15 cellular contexts compared by ENCODE assay signal in the genomic region with DNA sequence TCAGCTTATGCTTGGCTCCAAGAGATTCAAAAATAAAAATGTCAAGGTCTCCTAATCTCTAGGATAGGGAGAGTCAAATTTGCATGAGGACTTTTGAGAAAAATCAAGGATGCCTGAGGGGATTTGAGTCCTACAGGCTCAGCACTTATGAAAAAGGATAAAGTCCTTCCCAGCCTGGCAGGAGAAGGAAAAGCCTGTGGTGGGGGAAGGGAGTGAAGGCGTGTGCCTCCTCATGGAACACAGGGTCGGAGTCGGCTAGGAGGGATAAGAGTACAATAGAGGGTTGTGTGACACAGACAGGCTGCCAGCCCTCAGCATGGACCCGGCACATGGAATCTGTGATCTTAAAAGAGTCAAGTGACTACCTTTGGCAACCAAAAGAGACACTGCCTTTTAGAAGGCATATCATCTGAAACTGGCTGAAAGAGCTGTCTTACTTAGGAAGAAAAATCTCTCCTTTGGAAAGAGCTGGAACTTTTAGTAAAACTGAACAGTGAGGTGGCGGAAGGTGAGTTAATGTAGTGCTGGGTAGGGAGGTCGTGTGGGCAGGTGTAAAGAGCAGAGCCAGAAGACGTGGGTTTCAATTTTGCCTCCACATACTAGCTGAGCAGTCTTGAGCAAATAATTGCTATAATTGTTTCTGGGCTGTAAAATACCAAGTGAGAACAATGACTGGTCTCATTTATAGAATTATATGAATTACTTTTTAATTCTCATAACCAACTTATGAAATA. TPM values are rescaled to one million over a fixed set of nuclear protein-coding genes. Genes with fewer than 3 reads are reported as not detected.
DNase-seq lines count a peak whose midpoint lies in the region; ATAC-seq, FAIRE-seq and TF ChIP-seq lines count a peak whose summit lies in the region.
"Had no signal": no experiment of that assay in that cellular context is flagged by ENCODE, and none has a peak within 500 bp of the region (broad histone marks: within the 10 kb centered on the region; RNA-seq: fewer than 3 reads in every experiment).

No MANE protein-coding gene starts in this region.

- H3K27me3 Mint-ChIP-seq in endodermal cell (ENCODE audit: insufficient read depth), result no peaks in the 10 kb centered on the region
- H3K27me3 Mint-ChIP-seq in neural crest cell (ENCODE audit: low read depth), result no peaks in the 10 kb centered on the region

- 49 to 65% methylated on average over 5 to 7 of the region's 7 CpGs for WGBS in endodermal cell (ENCODE audit: insufficient coverage in 1 of 2, insufficient read length in 1 of 2), 2 experiments

- TF ChIP-seq CTCF in endodermal cell (conservative IDR thresholded peaks at IDR 0.05) (no peak), neural crest cell (conservative IDR thresholded peaks at IDR 0.05) (no peak)

- no peaks in the 10 kb centered on the region for H3K36me3 Mint-ChIP-seq in endodermal cell (ENCODE audit: low read depth)
- H3K36me3 Mint-ChIP-seq in neural crest cell (ENCODE audit: low read depth), result no peaks in the 10 kb centered on the region

- no peaks in the 10 kb centered on the region for H3K36me3 ChIP-seq in endodermal cell (ENCODE audit: control insufficient read depth, insufficient read depth, low read length)

- H3K9me3 Mint-ChIP-seq in endodermal cell, result no peaks in the 10 kb centered on the region
- H3K9me3 Mint-ChIP-seq in neural crest cell, result no peaks in the 10 kb centered on the region
- H3K9me3 Mint-ChIP-seq: activated naive CD4-positive, alpha-beta T cell treated with anti-CD3 and anti-CD28 coated beads for 36 hours; T-helper 2 cell treated with Interferon-gamma antibody and Interleukin-4, amounts not matched to agents 5 μg/mL and 100 μg/mL, for 36 hours had no signal

- H3K4me3 ChIP-seq in endodermal cell (ENCODE audit: low read length), result no peak overlapping the region
- H3K4me3 ChIP-seq: skin epidermis had no signal

- H3K27ac Mint-ChIP-seq in endodermal cell (no peak overlapping the region), neural crest cell (ENCODE audit: unreplicated experiment) (peak overlapping the region; percentile 67)
- H3K27ac Mint-ChIP-seq: activated CD8-positive, alpha-beta T cell treated with anti-CD3 and anti-CD28 coated beads, Interleukin-2, amount 10 ng/mL, durations not matched to agents 7 days and 5 days; activated naive CD4-positive, alpha-beta T cell treated with anti-CD3 and anti-CD28 coated beads for 36 hours; T-helper 2 cell treated with Interferon-gamma antibody and Interleukin-4, amounts not matched to agents 5 μg/mL and 100 μg/mL, for 36 hours had no signal

- H3K9ac ChIP-seq in endodermal cell (ENCODE audit: extremely low read depth, low read length, poor library complexity, severe bottlenecking), result no peak overlapping the region

- no peaks in the 10 kb centered on the region for H3K27me3 ChIP-seq in endodermal cell (ENCODE audit: control insufficient read depth, insufficient read depth, low read length, poor library complexity, severe bottlenecking)

- no peak for TF ChIP-seq POLR2A in GM12892 (IDR thresholded peaks at IDR 0.05; ENCODE audit: low read depth, low read length)

- H3K4me1 Mint-ChIP-seq in endodermal cell, result peaks cover 17% of the 10 kb centered on the region
- peaks cover 32% of the 10 kb centered on the region for H3K4me1 Mint-ChIP-seq in neural crest cell

- no peaks in the 10 kb centered on the region for H3K9me3 ChIP-seq in endodermal cell (ENCODE audit: control insufficient read depth, low read length)

- H3K4me1 ChIP-seq in endodermal cell (ENCODE audit: control insufficient read depth, insufficient read depth, low read length), result peaks cover 16% of the 10 kb centered on the region

- ATAC-seq in HG03139 (IDR thresholded peaks at IDR 0.05; ENCODE audit: unreplicated experiment), result no peak
- ATAC-seq: activated CD8-positive, alpha-beta T cell treated with anti-CD3 and anti-CD28 coated beads, Interleukin-2, amount 10 ng/mL, durations not matched to agents 7 days and 5 days had no signal

- DNase-seq in GM12892 (ENCODE audit: insufficient read length) (no peak), NCI-H69 (lab: John Stamatoyannopoulos, UW) (peak; percentile 72), endodermal cell (peak; percentile 63), neural crest cell (ENCODE audit: low read depth, low spot score) (peak; percentile 27), RCC 7860 (ENCODE audit: low spot score) (no peak), ureter (ENCODE audit: low spot score) (no peak)
- no peak for DNase-seq in stimulated activated CD4-positive, alpha-beta T cell treated with anti-CD3 and anti-CD28 coated beads, Interleukin-4, amount 100 ng/mL, for 1 hour
- DNase-seq: activated CD8-positive, alpha-beta T cell treated with anti-CD3 and anti-CD28 coated beads, Interleukin-2, amount 10 ng/mL, durations not matched to agents 7 days and 5 days; activated naive CD4-positive, alpha-beta T cell treated with anti-CD3 and anti-CD28 coated beads for 36 hours; KBM-7; NCI-H187 treated with DMSO at 0.1 percent for 48 hours; OCI-M1 had no signal

- H3K4me3 Mint-ChIP-seq in endodermal cell, result no peak overlapping the region
- H3K4me3 Mint-ChIP-seq in neural crest cell, result peak overlapping the region; percentile 42
- H3K4me3 Mint-ChIP-seq: activated CD8-positive, alpha-beta T cell treated with anti-CD3 and anti-CD28 coated beads, Interleukin-2, amount 10 ng/mL, durations not matched to agents 7 days and 5 days; activated naive CD4-positive, alpha-beta T cell treated with anti-CD3 and anti-CD28 coated beads for 36 hours; T-helper 2 cell treated with Interferon-gamma antibody and Interleukin-4, amounts not matched to agents 5 μg/mL and 100 μg/mL, for 36 hours had no signal

- H3K27ac ChIP-seq in endodermal cell (ENCODE audit: low read depth, low read length), result no peak overlapping the region

- FAIRE-seq in GM12892 (lab: Jason Lieb, UNC) (peak; percentile 56), RCC 7860 (lab: Jason Lieb, UNC) (no peak)

RNA-seq across cellular contexts. Expression of gene RDX, which starts 58.8 kb away (rescaled TPM):
- 47.9 TPM for polyA plus RNA-seq in GM12892 (2012; ENCODE audit: missing spikeins)
- 100 to 1,000 TPM; 121 to 127 TPM for total RNA-seq in endodermal cell
- polyA plus RNA-seq in endodermal cell (2013, experiment 1 of 2), result 120 TPM
- 141 TPM for polyA plus RNA-seq in endodermal cell (2013, experiment 2 of 2)
- 159 and 167 TPM in 2 replicates for total RNA-seq in neural crest cell
- 71.7 TPM for total RNA-seq in ureter

Comparison
In these comparisons a context has a peak if more than half of its experiments do, and no peak if none do; other contexts are left out.
1. DNase-seq: peak in NCI-H69 (single experiment), endodermal cell (single experiment) and neural crest cell (single experiment); none in GM12892 (single experiment), stimulated activated CD4-positive, alpha-beta T cell treated with anti-CD3 and anti-CD28 coated beads, Interleukin-4, amount 100 ng/mL, for 1 hour (single experiment), RCC 7860 (single experiment) and ureter (single experiment).